8 cellular contexts compared by ENCODE assay signal in genomic region chr3:150703756-150704344, GRCh38. TPM values are rescaled to one million over a fixed set of nuclear protein-coding genes. Genes with fewer than 3 reads are reported as not detected.
A peak's percentile ranks its signal among the peaks of the same experiment; 100 is the strongest.
DNase-seq lines count a peak whose midpoint lies in the region; ATAC-seq and TF ChIP-seq lines count a peak whose summit lies in the region.

Gene ERICH6, minus strand, starts transcription at chr3:150703920. Its CDS starts 22 bp downstream, at chr3:150703898.

- peak within 1 kb of the TSS; percentile 81 for H3K4me3 ChIP-seq in AG10803 (ENCODE audit: low read length)
- peak within 1 kb of the TSS; percentile 82 for H3K4me3 ChIP-seq in kidney epithelial cell (ENCODE audit: low read depth, low read length)

- DNase-seq in AG10803 (ENCODE audit: low read depth) (peak; percentile 90), NCI-H2227 treated with DMSO at 0.1 percent for 48 hours (lab: John Stamatoyannopoulos, UW) (peak; percentile 51), cerebellum (ENCODE audit: low spot score) (peak; percentile 85), kidney epithelial cell (ENCODE audit: low read depth) (peak; percentile 66)
- DNase-seq in stimulated activated CD4-positive, alpha-beta T cell treated with anti-CD3 and anti-CD28 coated beads, Interleukin-15, amount 100 ng/mL, for 48 hours (ENCODE audit: low read depth in 2 of 2): peak; percentile 77 to 82

- no peaks in the 10 kb centered on the region for H3K36me3 ChIP-seq in kidney epithelial cell (ENCODE audit: control insufficient read depth, insufficient read depth, low read length)

- ATAC-seq in HG03175 (IDR thresholded peaks at IDR 0.05; ENCODE audit: unreplicated experiment): peak; percentile 98
- peak; percentile 96 to 97 for ATAC-seq in activated CD4-positive, CD25-positive, alpha-beta regulatory T cell treated with anti-CD3 and anti-CD28 coated beads, Interleukin-2, amount 50 U/mL, for 24 hours

- TF ChIP-seq POLR2A in GM18951 (IDR thresholded peaks at IDR 0.05; ENCODE audit: extremely low read depth, insufficient read depth, insufficient read length): peak; percentile 71

- H3K27me3 ChIP-seq in kidney epithelial cell (ENCODE audit: control insufficient read depth, insufficient read depth, low read length): no peaks in the 10 kb centered on the region

- TF ChIP-seq CTCF in AG10803 (conservative IDR thresholded peaks at IDR 0.05; ENCODE audit: low read length) (no peak; the same call in 1 of the 2 replicates), kidney epithelial cell (IDR thresholded peaks at IDR 0.05; ENCODE audit: insufficient read depth, low read length, poor library complexity, severe bottlenecking) (no peak)

- in situ Hi-C loops in GM18951 (cut with MboI; ENCODE audit: low sequenced_read_pairs, unreplicated experiment): loop anchor here (25.0 kb wide), 1 partner anchor 167 kb away; the partner anchor contains the start of genes EIF2A and SERP1

RNA-seq across cellular contexts. Expression of gene ERICH6, which starts in this region (rescaled TPM):
- total RNA-seq in cerebellum (0.27 TPM), kidney epithelial cell (0.07 TPM in 1 of 2 replicates, not detected in the other)

Comparison
In these comparisons a context has a peak if more than half of its experiments do, and no peak if none do; other contexts are left out.
1. Peak in every context shown above with its lines: DNase-seq, ATAC-seq and H3K4me3 ChIP-seq.
2. Peak in DNase-seq in cerebellum; RNA of the gene not detected or under 1 TPM.
3. Peak in DNase-seq and H3K4me3 ChIP-seq in kidney epithelial cell; RNA of the gene not detected or under 1 TPM.